ENCODE assay signal across 19 cellular contexts in the genomic region with DNA sequence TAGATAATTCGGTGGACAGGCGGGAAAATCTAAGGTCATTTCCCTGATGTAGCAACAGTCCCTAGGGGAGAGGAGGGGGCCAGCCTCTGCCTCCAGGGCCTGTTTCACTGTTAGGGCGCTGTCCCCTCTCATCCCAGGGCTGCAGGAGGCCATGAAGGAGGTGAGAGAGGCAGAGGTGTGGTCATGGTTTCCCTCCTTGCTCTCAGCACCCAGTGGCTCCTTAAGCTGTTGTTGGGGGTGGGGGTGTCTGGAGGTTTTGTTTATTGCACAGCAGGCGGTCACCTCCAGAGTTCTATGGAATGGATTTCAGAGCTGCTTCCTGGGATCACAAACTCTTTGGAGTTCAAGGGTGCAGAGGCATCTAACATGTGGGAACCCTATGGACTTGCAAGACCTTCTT.
DNase-seq lines count a peak whose midpoint lies in the region; ATAC-seq and TF ChIP-seq lines count a peak whose summit lies in the region.
"Had no signal": no experiment of that assay in that cellular context is flagged by ENCODE, and none has a peak within 500 bp of the region (broad histone marks: within the 10 kb centered on the region; RNA-seq: fewer than 3 reads in every experiment).

No MANE protein-coding gene starts in this region.

- 82 to 84% methylated on average over 4 of the region's 4 CpGs for WGBS in lung, 2 donors
- WGBS in prostate gland = 82% methylated on average over 4 of the region's 4 CpGs

- no peaks in the 10 kb centered on the region for H3K36me3 ChIP-seq in GM23338 (ENCODE audit: insufficient read depth)
- H3K36me3 ChIP-seq in lung (ENCODE audit: control insufficient read depth in 2 of 2, insufficient read depth in 2 of 2, low read length in 2 of 2) = no peaks in the 10 kb centered on the region
- no peaks in the 10 kb centered on the region for H3K36me3 ChIP-seq in prostate gland
- H3K36me3 ChIP-seq: BLaER1 treated with 17β-estradiol and CSF1 and Interleukin-3, amounts not matched to agents 10 nM and 100 nM; HAP-1 had no signal

- H4K20me1 ChIP-seq in GM23338 (replicated peaks; ENCODE audit: insufficient read depth) = no peaks in the 10 kb centered on the region
- H4K20me1 ChIP-seq: BLaER1 treated with 17β-estradiol and CSF1 and Interleukin-3, amounts not matched to agents 10 nM and 100 nM had no signal

- peak; percentile 32 for DNase-seq in GM23338 (ENCODE audit: low spot score)
- peak; percentile 20 for DNase-seq in ecto neural progenitor cell (ENCODE audit: low spot score)
- peak; percentile 17 for DNase-seq in lung (ENCODE audit: low spot score)
- DNase-seq in prostate gland (ENCODE audit: low spot score) = peak; percentile 1
- DNase-seq in erythroblast (lab: John Stamatoyannopoulos, UW) = no peak
- DNase-seq in left colon = no peak
- DNase-seq: Calu3, DMS53, EL, MV-4-11, NCI-H1694 treated with DMSO at 0.1 percent for 48 hours, NCI-H510A treated with DMSO at 0.1 percent for 48 hours, NCI-H774 had no signal

- H3K9me3 ChIP-seq in lung (ENCODE audit: control insufficient read depth in 2 of 2, insufficient read depth in 1 of 2, low read length in 1 of 2) (no peaks in the 10 kb centered on the region), prostate gland (no peaks in the 10 kb centered on the region)
- H3K9me3 ChIP-seq: BLaER1 treated with 17β-estradiol and CSF1 and Interleukin-3, amounts not matched to agents 10 nM and 100 nM; HAP-1 had no signal

- H3F3A ChIP-seq in GM23338 (replicated peaks; ENCODE audit: low read depth) = no peaks in the 10 kb centered on the region

- no peak overlapping the region for H3K4me3 Mint-ChIP-seq in GM23338
- H3K4me3 Mint-ChIP-seq: CD8-positive, alpha-beta T cell had no signal

- H3K9me3 Mint-ChIP-seq in GM23338 = no peaks in the 10 kb centered on the region; the same call in 1 of the 3 replicates
- H3K9me3 Mint-ChIP-seq: CD8-positive, alpha-beta T cell had no signal

- H3K4me2 ChIP-seq in GM23338 = no peak overlapping the region
- H3K4me2 ChIP-seq: KMS-11 had no signal

- H3K27ac ChIP-seq in GM23338 (ENCODE audit: low read depth) = no peak overlapping the region
- H3K27ac ChIP-seq in lung (ENCODE audit: low read depth in 1 of 2, low read length in 1 of 2) = no peak overlapping the region
- H3K27ac ChIP-seq in prostate gland = no peak overlapping the region
- H3K27ac ChIP-seq: BLaER1 treated with 17β-estradiol and CSF1 and Interleukin-3, amounts not matched to agents 10 nM and 100 nM; KMS-11 had no signal

- peaks cover 5% of the 10 kb centered on the region; the same call in 1 of the 2 replicates for H3K9me2 ChIP-seq in GM23338 (ENCODE audit: insufficient read depth)

- no peak overlapping the region for H3K27ac Mint-ChIP-seq in GM23338
- H3K27ac Mint-ChIP-seq: CD8-positive, alpha-beta T cell had no signal

- intact Hi-C loops in prostate gland (cut with DNase I) (no loop called here), left colon (cut with DNase I, micrococcal nuclease) (no loop called here)

- no peaks in the 10 kb centered on the region for H3K36me3 Mint-ChIP-seq in GM23338 (ENCODE audit: low read depth)
- H3K36me3 Mint-ChIP-seq: CD8-positive, alpha-beta T cell had no signal

- H3K4me3 ChIP-seq in GM23338 (no peak overlapping the region), lung (no peak overlapping the region), prostate gland (no peak overlapping the region)
- H3K4me3 ChIP-seq: BLaER1 treated with 17β-estradiol and CSF1 and Interleukin-3, amounts not matched to agents 10 nM and 100 nM; HAP-1 had no signal

- H3K4me1 Mint-ChIP-seq in GM23338 = peaks cover 14% of the 10 kb centered on the region

- H3K79me2 ChIP-seq in GM23338 (replicated peaks; ENCODE audit: insufficient read depth) = no peaks in the 10 kb centered on the region

- no peak for TF ChIP-seq POLR2A in prostate gland (IDR thresholded peaks at IDR 0.05)
- TF ChIP-seq POLR2A in erythroblast (IDR thresholded peaks at IDR 0.05; ENCODE audit: low read length) = no peak

- no peaks in the 10 kb centered on the region for H3K4me1 ChIP-seq in GM23338 (ENCODE audit: insufficient read depth)
- H3K4me1 ChIP-seq in lung (ENCODE audit: control insufficient read depth in 2 of 2, insufficient read depth in 2 of 2, low read length in 2 of 2) = no peaks in the 10 kb centered on the region
- H3K4me1 ChIP-seq in prostate gland (replicated peaks) = no peaks in the 10 kb centered on the region
- H3K4me1 ChIP-seq: HAP-1 had no signal

- TF ChIP-seq CTCF in GM23338 (conservative IDR thresholded peaks at IDR 0.05; ENCODE audit: low read depth in 2 of 2) (no peak), lung (IDR thresholded peaks at IDR 0.05; ENCODE audit: control extremely low read depth, extremely low read depth) (no peak), prostate gland (IDR thresholded peaks at IDR 0.05) (no peak)

- peaks cover 23% of the 10 kb centered on the region for H3K27me3 Mint-ChIP-seq in GM23338 (ENCODE audit: insufficient read depth, low read depth, poor library complexity)

- ATAC-seq in GM23338 (no peak; the same call in 1 of the 3 replicates), lung (ENCODE audit: insufficient read depth, low FRiP score) (no peak), GM18858 (IDR thresholded peaks at IDR 0.05; ENCODE audit: unreplicated experiment) (no peak), left colon (no peak)
- ATAC-seq: CD8-positive, alpha-beta T cell; Right ventricle myocardium inferior had no signal

- H3K27me3 ChIP-seq in GM23338 (ENCODE audit: insufficient read depth) (no peaks in the 10 kb centered on the region), lung (ENCODE audit: control insufficient read depth, insufficient read depth) (no peaks in the 10 kb centered on the region), prostate gland (replicated peaks; ENCODE audit: insufficient read depth) (peaks cover 4% of the 10 kb centered on the region)
- H3K27me3 ChIP-seq: BLaER1 treated with 17β-estradiol and CSF1 and Interleukin-3, amounts not matched to agents 10 nM and 100 nM had no signal

- H2AFZ ChIP-seq in GM23338 = no peak overlapping the region

TF ChIP-seq in GM23338, 12 proteins besides CTCF, POLR2A, EP300 and RAD21 (continues in another document):
- no peak for TF ChIP-seq CREB1 (CRISPR knock-in tag; IDR thresholded peaks at IDR 0.05; ENCODE audit: low read depth)
- TF ChIP-seq, protein P1, sequence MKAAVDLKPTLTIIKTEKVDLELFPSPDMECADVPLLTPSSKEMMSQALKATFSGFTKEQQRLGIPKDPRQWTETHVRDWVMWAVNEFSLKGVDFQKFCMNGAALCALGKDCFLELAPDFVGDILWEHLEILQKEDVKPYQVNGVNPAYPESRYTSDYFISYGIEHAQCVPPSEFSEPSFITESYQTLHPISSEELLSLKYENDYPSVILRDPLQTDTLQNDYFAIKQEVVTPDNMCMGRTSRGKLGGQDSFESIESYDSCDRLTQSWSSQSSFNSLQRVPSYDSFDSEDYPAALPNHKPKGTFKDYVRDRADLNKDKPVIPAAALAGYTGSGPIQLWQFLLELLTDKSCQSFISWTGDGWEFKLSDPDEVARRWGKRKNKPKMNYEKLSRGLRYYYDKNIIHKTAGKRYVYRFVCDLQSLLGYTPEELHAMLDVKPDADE (IDR thresholded peaks at IDR 0.05) = no peak
- no peak for TF ChIP-seq POLR2AphosphoS5 (IDR thresholded peaks at IDR 0.05; ENCODE audit: low read depth)

Comparison
In these comparisons a context has a peak if more than half of its experiments do, and no peak if none do; other contexts are left out.
1. DNase-seq: peak in GM23338 (single experiment), ecto neural progenitor cell (single experiment), lung (single experiment) and prostate gland (single experiment); none in erythroblast (0 of 2) and left colon (0 of 2).